8 cellular contexts compared by ENCODE assay signal in genomic region chr1:94237291-94238226, GRCh38. TPM values are rescaled to one million over a fixed set of nuclear protein-coding genes. Genes with fewer than 3 reads are reported as not detected.
DNase-seq lines count a peak whose midpoint lies in the region; ATAC-seq and TF ChIP-seq lines count a peak whose summit lies in the region.

Gene ARHGAP29, minus strand, starts transcription at chr1:94237584. Its CDS starts 5,973 bp downstream, at chr1:94231611.

- TF ChIP-seq CTCF in fibroblast of the aortic adventitia (IDR thresholded peaks at IDR 0.05; ENCODE audit: insufficient read depth, low read length): peak; percentile 1
- no peak for TF ChIP-seq CTCF in nephron progenitor cell (IDR thresholded peaks at IDR 0.05)
- peak in 4 of 6 experiments; percentile 17 to 32 (median 24) for TF ChIP-seq CTCF in thyroid gland (IDR thresholded peaks at IDR 0.05)

- H3K9me3 ChIP-seq in thyroid gland: no peaks in the 10 kb centered on the region

- WGBS in thyroid gland, 2 donors: 10 to 22% methylated on average over 17 to 23 of the region's 88 CpGs

- H3K36me3 ChIP-seq in ACC112 (ENCODE audit: insufficient read depth, low read length) (0 out of 2 replicates have a peak, but pooled peaks cover 13% of the 10 kb centered on the region), thyroid gland (no peaks in the 10 kb centered on the region)

- TF ChIP-seq POLR2A in thyroid gland (IDR thresholded peaks at IDR 0.05): peak; percentile 96 to 100

- H3K27me3 ChIP-seq in ACC112 (ENCODE audit: insufficient read depth, low read length) (no peaks in the 10 kb centered on the region), thyroid gland (no peaks in the 10 kb centered on the region)

- no peaks in the 10 kb centered on the region for H3K9me3 Mint-ChIP-seq in activated T-helper 1 cell treated with anti-CD3 and anti-CD28 coated beads, Interleukin-12 subunit alpha, Interleukin-12 subunit beta, Interleukin-2, Interleukin-4 antibody, amounts not matched to agents 30 ng/mL and 10 ng/mL and 1 ng/mL, durations not matched to agents 14 hours and 24 hours and 36 hours
- peaks cover 10% of the 10 kb centered on the region for H3K9me3 Mint-ChIP-seq in nephron progenitor cell

- intact Hi-C loops in activated T-helper 1 cell treated with anti-CD3 and anti-CD28 coated beads, Interleukin-12 subunit alpha, Interleukin-12 subunit beta, Interleukin-2, Interleukin-4 antibody, amounts not matched to agents 30 ng/mL and 10 ng/mL and 1 ng/mL, durations not matched to agents 14 hours and 24 hours and 36 hours (cut with micrococcal nuclease): loop anchor here (10.0 kb wide), 3 partner anchors 97 to 307 kb away; partner anchors contain the start of gene F3
- intact Hi-C loops in thyroid gland (cut with DNase I): loop anchor here (5.0 kb wide), 1 partner anchor 175 kb away; no protein-coding TSS in a partner anchor

- peak; percentile 62 for DNase-seq in NCI-H526 treated with DMSO at 0.1 percent for 48 hours (lab: John Stamatoyannopoulos, UW)
- DNase-seq in activated T-helper 1 cell treated with anti-CD3 and anti-CD28 coated beads, Interleukin-12 subunit alpha, Interleukin-12 subunit beta, Interleukin-2, Interleukin-4 antibody, amounts not matched to agents 30 ng/mL and 10 ng/mL and 1 ng/mL, durations not matched to agents 14 hours and 24 hours and 36 hours (ENCODE audit: low spot score): peak; percentile 40
- peak; percentile 56 for DNase-seq in fibroblast of the aortic adventitia (ENCODE audit: low read depth)
- DNase-seq in nephron progenitor cell: peak; percentile 96
- DNase-seq in thyroid gland: peak; percentile 90

- H3K4me3 Mint-ChIP-seq in activated T-helper 1 cell treated with anti-CD3 and anti-CD28 coated beads, Interleukin-12 subunit alpha, Interleukin-12 subunit beta, Interleukin-2, Interleukin-4 antibody, amounts not matched to agents 30 ng/mL and 10 ng/mL and 1 ng/mL, durations not matched to agents 14 hours and 24 hours and 36 hours: peak within 1 kb of the TSS; percentile 46
- peak within 1 kb of the TSS; percentile 82 for H3K4me3 Mint-ChIP-seq in nephron progenitor cell

- ATAC-seq in GM18519 (IDR thresholded peaks at IDR 0.05; ENCODE audit: low FRiP score, unreplicated experiment) (peak; percentile 76), HG03066 (IDR thresholded peaks at IDR 0.05; ENCODE audit: low read depth, unreplicated experiment) (peak; percentile 78)

- H3K79me2 ChIP-seq in ACC112 (ENCODE audit: control insufficient read depth, insufficient read depth, low read length, unreplicated experiment): peaks cover 95% of the 10 kb centered on the region

- peak within 1 kb of the TSS; percentile 53 for H2AFZ ChIP-seq in ACC112 (ENCODE audit: low read length, unreplicated experiment)

- H3K4me1 ChIP-seq in ACC112 (ENCODE audit: control insufficient read depth, insufficient read depth, low read length, unreplicated experiment) (peaks cover 57% of the 10 kb centered on the region), thyroid gland (peaks cover 11 to 21% of the 10 kb centered on the region in 2 donors)

- H3K4me1 Mint-ChIP-seq in activated T-helper 1 cell treated with anti-CD3 and anti-CD28 coated beads, Interleukin-12 subunit alpha, Interleukin-12 subunit beta, Interleukin-2, Interleukin-4 antibody, amounts not matched to agents 30 ng/mL and 10 ng/mL and 1 ng/mL, durations not matched to agents 14 hours and 24 hours and 36 hours (ENCODE audit: low read depth): peaks cover 9% of the 10 kb centered on the region
- H3K4me1 Mint-ChIP-seq in nephron progenitor cell: peaks cover 25% of the 10 kb centered on the region

- H3K36me3 Mint-ChIP-seq in activated T-helper 1 cell treated with anti-CD3 and anti-CD28 coated beads, Interleukin-12 subunit alpha, Interleukin-12 subunit beta, Interleukin-2, Interleukin-4 antibody, amounts not matched to agents 30 ng/mL and 10 ng/mL and 1 ng/mL, durations not matched to agents 14 hours and 24 hours and 36 hours (ENCODE audit: low read depth): no peaks in the 10 kb centered on the region
- H3K36me3 Mint-ChIP-seq in nephron progenitor cell (ENCODE audit: low read depth): peaks cover 4% of the 10 kb centered on the region

- H3K27me3 Mint-ChIP-seq in activated T-helper 1 cell treated with anti-CD3 and anti-CD28 coated beads, Interleukin-12 subunit alpha, Interleukin-12 subunit beta, Interleukin-2, Interleukin-4 antibody, amounts not matched to agents 30 ng/mL and 10 ng/mL and 1 ng/mL, durations not matched to agents 14 hours and 24 hours and 36 hours (ENCODE audit: insufficient read depth): peaks cover 65% of the 10 kb centered on the region
- peaks cover 65% of the 10 kb centered on the region for H3K27me3 Mint-ChIP-seq in nephron progenitor cell (ENCODE audit: low read depth, poor library complexity)

- H3K4me3 ChIP-seq in ACC112 (ENCODE audit: low read depth, low read length): peak within 1 kb of the TSS; percentile 80
- H3K4me3 ChIP-seq in fibroblast of the aortic adventitia (ENCODE audit: low read depth, low read length): peak within 1 kb of the TSS; percentile 94
- H3K4me3 ChIP-seq in thyroid gland (replicated peaks in 1 of 3): peak within 1 kb of the TSS; percentile 11 to 95 (median 85)

- H3K27ac Mint-ChIP-seq in activated T-helper 1 cell treated with anti-CD3 and anti-CD28 coated beads, Interleukin-12 subunit alpha, Interleukin-12 subunit beta, Interleukin-2, Interleukin-4 antibody, amounts not matched to agents 30 ng/mL and 10 ng/mL and 1 ng/mL, durations not matched to agents 14 hours and 24 hours and 36 hours: no peak within 1 kb of the TSS
- H3K27ac Mint-ChIP-seq in nephron progenitor cell: no peak within 1 kb of the TSS

- H3K27ac ChIP-seq in ACC112 (ENCODE audit: low read depth, low read length) (peak within 1 kb of the TSS; percentile 45), thyroid gland (peak within 1 kb of the TSS; percentile 90 to 98 (median 98))

RNA-seq across cellular contexts. Expression of gene ARHGAP29, which starts in this region (rescaled TPM):
- not detected in 2 replicates for total RNA-seq in activated T-helper 1 cell treated with anti-CD3 and anti-CD28 coated beads, Interleukin-12 subunit alpha, Interleukin-12 subunit beta, Interleukin-2, Interleukin-4 antibody, amounts not matched to agents 30 ng/mL and 10 ng/mL and 1 ng/mL, durations not matched to agents 14 hours and 24 hours and 36 hours
- 32.5 and 77.2 TPM in 2 replicates for total RNA-seq in fibroblast of the aortic adventitia (ENCODE audit: low replicate concordance)
- total RNA-seq in thyroid gland: 100 to 1,000 TPM in 1 of 4 donors, 10 to 100 TPM in 3; 56.2 to 115 (median 77.7) TPM

Comparison
In these comparisons a context has a peak if more than half of its experiments do, and no peak if none do; other contexts are left out.
1. Peak in every context shown above with its lines: DNase-seq, ATAC-seq, H3K4me3 ChIP-seq and H3K27ac ChIP-seq.
2. RNA of gene ARHGAP29 (total RNA-seq): 56.2 to 115 TPM in thyroid gland and 32.5 to 77.2 TPM in fibroblast of the aortic adventitia; not detected in activated T-helper 1 cell treated with anti-CD3 and anti-CD28 coated beads, Interleukin-12 subunit alpha, Interleukin-12 subunit beta, Interleukin-2, Interleukin-4 antibody, amounts not matched to agents 30 ng/mL and 10 ng/mL and 1 ng/mL, durations not matched to agents 14 hours and 24 hours and 36 hours; every median in the first group is over 10 times any median in the second.
3. Peak in DNase-seq in activated T-helper 1 cell treated with anti-CD3 and anti-CD28 coated beads, Interleukin-12 subunit alpha, Interleukin-12 subunit beta, Interleukin-2, Interleukin-4 antibody, amounts not matched to agents 30 ng/mL and 10 ng/mL and 1 ng/mL, durations not matched to agents 14 hours and 24 hours and 36 hours; RNA of the gene not detected or under 1 TPM.
4. DNase-seq: peak in every context shown above with its lines; median percentile 96 in nephron progenitor cell; 90 in thyroid gland; 62 in NCI-H526 treated with DMSO at 0.1 percent for 48 hours; 56 in fibroblast of the aortic adventitia; 40 in activated T-helper 1 cell treated with anti-CD3 and anti-CD28 coated beads, Interleukin-12 subunit alpha, Interleukin-12 subunit beta, Interleukin-2, Interleukin-4 antibody, amounts not matched to agents 30 ng/mL and 10 ng/mL and 1 ng/mL, durations not matched to agents 14 hours and 24 hours and 36 hours.